Comparison of ENCODE assay signal across 10 cellular contexts in the genomic region with DNA sequence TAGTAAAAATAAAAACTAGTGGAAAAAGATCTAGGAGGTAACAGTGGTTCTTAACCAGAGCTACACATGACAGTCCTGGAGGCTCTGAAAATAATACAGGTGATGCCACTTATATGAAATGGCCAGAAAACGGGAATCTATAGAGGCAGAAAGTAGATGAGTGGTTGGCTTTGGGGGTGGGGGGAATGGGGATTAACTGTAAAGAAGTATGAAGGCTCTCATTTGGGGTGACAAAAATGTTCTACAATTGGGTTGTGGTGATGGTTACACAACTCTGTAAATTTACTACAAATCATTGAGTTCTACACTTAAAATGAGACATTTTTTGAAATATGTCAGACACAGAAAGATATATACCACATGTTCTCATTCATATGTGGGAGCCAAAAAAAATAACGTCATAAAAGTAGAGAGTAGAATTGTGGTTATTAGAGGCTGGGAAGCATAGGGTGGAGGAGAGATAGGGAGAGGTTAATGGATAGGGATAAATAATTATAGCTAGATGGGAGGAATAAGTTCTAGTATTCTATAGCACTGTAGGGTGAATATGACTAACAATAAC. TPM values are rescaled to one million over a fixed set of nuclear protein-coding genes. Genes with fewer than 3 reads are reported as not detected.
A peak's percentile ranks its signal among the peaks of the same experiment; 100 is the strongest.
DNase-seq lines count a peak whose midpoint lies in the region; ATAC-seq and TF ChIP-seq lines count a peak whose summit lies in the region.
"Had no signal": no experiment of that assay in that cellular context is flagged by ENCODE, and none has a peak within 500 bp of the region (broad histone marks: within the 10 kb centered on the region; RNA-seq: fewer than 3 reads in every experiment).

No MANE protein-coding gene starts in this region.

- H3K27ac ChIP-seq in heart right ventricle = peak overlapping the region; percentile 71 to 90 (median 78)
- H3K27ac ChIP-seq in cingulate gyrus (ENCODE audit: low read depth, low read length) = peak overlapping the region; percentile 50
- peak overlapping the region; percentile 58 to 84 for H3K27ac ChIP-seq in uterus

- no peaks in the 10 kb centered on the region for H3K9me3 Mint-ChIP-seq in naive thymus-derived CD8-positive, alpha-beta T cell
- no peaks in the 10 kb centered on the region for H3K9me3 Mint-ChIP-seq in T-cell
- H3K9me3 Mint-ChIP-seq: activated CD4-positive, alpha-beta memory T cell treated with anti-CD3 and anti-CD28 coated beads for 36 hours had no signal

- WGBS in heart right ventricle, 2 donors = 49 to 60% methylated on average over 2 of the region's 2 CpGs

- intact Hi-C loops in heart right ventricle (cut with DNase I) = no loop called here
- intact Hi-C loops in left ventricle myocardium superior (cut with micrococcal nuclease) = no loop called here
- intact Hi-C loops in uterus (cut with DNase I; ENCODE audit: low total_unique reads) = no loop called here
- intact Hi-C loops in posterior cingulate gyrus (cut with DNase I) = no loop called here

- H3K36me3 Mint-ChIP-seq in naive thymus-derived CD8-positive, alpha-beta T cell = peaks cover 0 to 2% (median 0%) of the 10 kb centered on the region in 3 donors
- H3K36me3 Mint-ChIP-seq in T-cell = peaks cover 3% of the 10 kb centered on the region
- H3K36me3 Mint-ChIP-seq: activated CD4-positive, alpha-beta memory T cell treated with anti-CD3 and anti-CD28 coated beads for 36 hours had no signal

- H3K4me3 ChIP-seq in heart right ventricle = no peak overlapping the region
- H3K4me3 ChIP-seq in uterus = no peak overlapping the region

- H3K27me3 ChIP-seq in heart right ventricle (no peaks in the 10 kb centered on the region), uterus (no peaks in the 10 kb centered on the region)

- peak overlapping the region in 9 of 10 donors; percentile 5 to 80 (median 46) for H3K27ac Mint-ChIP-seq in naive thymus-derived CD8-positive, alpha-beta T cell
- H3K27ac Mint-ChIP-seq in T-cell = peak overlapping the region in 1 of 2 donors; percentile 11
- H3K27ac Mint-ChIP-seq: activated CD4-positive, alpha-beta memory T cell treated with anti-CD3 and anti-CD28 coated beads for 36 hours had no signal

- peaks cover 33 to 100% (median 98%) of the 10 kb centered on the region in 9 donors for H3K4me1 ChIP-seq in heart right ventricle
- peaks cover 17 to 46% of the 10 kb centered on the region in 2 donors for H3K4me1 ChIP-seq in uterus

- H3K27me3 Mint-ChIP-seq in naive thymus-derived CD8-positive, alpha-beta T cell = no peaks in the 10 kb centered on the region
- no peaks in the 10 kb centered on the region for H3K27me3 Mint-ChIP-seq in T-cell
- H3K27me3 Mint-ChIP-seq: activated CD4-positive, alpha-beta memory T cell treated with anti-CD3 and anti-CD28 coated beads for 36 hours had no signal

- TF ChIP-seq CTCF in heart right ventricle (IDR thresholded peaks at IDR 0.05) (no peak), uterus (IDR thresholded peaks at IDR 0.05) (no peak)

- H3K9me3 ChIP-seq in heart right ventricle (no peaks in the 10 kb centered on the region), uterus (no peaks in the 10 kb centered on the region)

- POLR2A ChIA-PET in naive thymus-derived CD8-positive, alpha-beta T cell (lab: Charles Lee) = no interaction called here
- POLR2A ChIA-PET in T-cell (lab: Charles Lee) = no interaction called here

- CTCF ChIA-PET in T-cell (lab: Charles Lee) = no interaction called here

- no peak for ATAC-seq in heart right ventricle
- no peak for ATAC-seq in left ventricle myocardium superior
- no peak for ATAC-seq in naive thymus-derived CD8-positive, alpha-beta T cell
- ATAC-seq in GM21367 (IDR thresholded peaks at IDR 0.05; ENCODE audit: unreplicated experiment) = no peak
- no peak for ATAC-seq in T-cell (replicated peaks in 1 of 4)

- H3K4me3 Mint-ChIP-seq in naive thymus-derived CD8-positive, alpha-beta T cell = peak overlapping the region in 1 of 10 donors; percentile 5
- no peak overlapping the region for H3K4me3 Mint-ChIP-seq in T-cell
- H3K4me3 Mint-ChIP-seq: activated CD4-positive, alpha-beta memory T cell treated with anti-CD3 and anti-CD28 coated beads for 36 hours had no signal

- no peaks in the 10 kb centered on the region for H3K36me3 ChIP-seq in heart right ventricle
- H3K36me3 ChIP-seq in uterus = no peaks in the 10 kb centered on the region

- peaks cover 42 to 94% (median 86%) of the 10 kb centered on the region in 4 donors for H3K4me1 Mint-ChIP-seq in naive thymus-derived CD8-positive, alpha-beta T cell
- H3K4me1 Mint-ChIP-seq in T-cell = peaks cover 83 to 88% (median 88%) of the 10 kb centered on the region in 3 donors

- TF ChIP-seq POLR2A in uterus (IDR thresholded peaks at IDR 0.05) = no peak

- DNase-seq in heart right ventricle (no peak), left ventricle myocardium superior (no peak), uterus (no peak), posterior cingulate gyrus (no peak), T-cell (no peak)
- no peak for DNase-seq in naive thymus-derived CD8-positive, alpha-beta T cell
- DNase-seq: NCI-H1092 had no signal

RNA-seq across cellular contexts. Expression of gene ARHGAP17, which starts 25.7 kb away (rescaled TPM):
- total RNA-seq in heart right ventricle (10 to 100 TPM; 45.7 to 95.9 (median 76.2) TPM), left ventricle myocardium superior (72.2 TPM), uterus (100 to 1,000 TPM in 1 of 4 donors, 10 to 100 TPM in 3; 50.3 to 123 (median 82.5) TPM), T-cell (10 to 100 TPM; 61.5 to 78.1 (median 72.5) TPM)
- polyA plus RNA-seq in heart right ventricle = 10 to 100 TPM; 30.4 to 54.7 TPM
- total RNA-seq in naive thymus-derived CD8-positive, alpha-beta T cell = 10 to 100 TPM; 69.1 to 69.5 TPM
- polyA plus RNA-seq in naive thymus-derived CD8-positive, alpha-beta T cell = 10 to 100 TPM; 18.2 to 38.6 (median 20.5) TPM
